In the genomic region with DNA sequence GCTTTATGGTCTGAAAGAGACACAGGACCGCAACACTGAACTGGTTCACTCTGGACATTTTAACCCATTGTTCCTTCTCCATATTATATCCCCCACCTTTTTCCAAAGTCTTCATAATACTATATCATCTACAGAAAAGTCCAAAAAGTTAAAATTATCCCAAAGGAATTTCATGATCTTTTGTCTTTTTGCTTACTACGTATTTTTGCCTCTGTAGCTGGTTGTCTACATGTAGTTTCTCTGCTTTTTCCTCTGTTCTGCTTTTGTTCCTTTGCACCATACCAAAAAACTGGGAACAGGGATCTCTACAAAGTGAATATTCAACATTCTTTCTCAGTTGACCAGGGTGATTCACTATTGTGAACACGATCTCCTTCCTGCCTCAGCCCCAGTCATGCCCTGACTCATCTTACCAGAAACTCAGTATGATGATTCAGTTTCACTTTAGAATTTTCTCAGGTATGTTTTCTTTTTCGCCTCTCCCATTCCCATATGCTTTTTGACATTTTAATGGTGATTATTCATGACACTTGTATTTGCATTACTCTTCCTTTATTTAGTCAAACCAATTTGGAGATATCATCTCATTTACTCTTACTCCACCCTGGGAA, we compare ENCODE assay signal across 11 cellular contexts. TPM values are rescaled to one million over a fixed set of nuclear protein-coding genes. Genes with fewer than 3 reads are reported as not detected.
A peak's percentile ranks its signal among the peaks of the same experiment; 100 is the strongest.
DNase-seq lines count a peak whose midpoint lies in the region; ATAC-seq, FAIRE-seq and TF ChIP-seq lines count a peak whose summit lies in the region.
"Had no signal": no experiment of that assay in that cellular context is flagged by ENCODE, and none has a peak within 500 bp of the region (broad histone marks: within the 10 kb centered on the region; RNA-seq: fewer than 3 reads in every experiment).

No MANE protein-coding gene starts in this region.

- POLR2A ChIA-PET in CD4-positive, alpha-beta memory T cell (lab: Charles Lee; ENCODE audit: partially characterized antibody): interaction anchor here (1.1 kb wide), 1 partner anchor 129 kb away, joined by 4 read pairs; no protein-coding TSS in a partner anchor

- CTCF ChIA-PET in CD4-positive, alpha-beta memory T cell (lab: Charles Lee; ENCODE audit: partially characterized antibody): interaction anchor here (1.3 kb wide), 1 partner anchor 128 kb away, joined by 4 read pairs; a partner anchor contains a TSS

- intact Hi-C loops in left ventricle myocardium inferior (cut with micrococcal nuclease): loop anchor here (5.0 to 10.0 kb wide), 2 partner anchors 66 to 133 kb away; no protein-coding TSS in a partner anchor
- intact Hi-C loops in CD4-positive, alpha-beta memory T cell (cut with micrococcal nuclease): no loop called here

- H3K36me3 Mint-ChIP-seq in endothelial cell (ENCODE audit: low read depth, unreplicated experiment): peaks cover 10% of the 10 kb centered on the region
- peaks cover 40 to 68% of the 10 kb centered on the region in 2 donors for H3K36me3 Mint-ChIP-seq in CD4-positive, alpha-beta memory T cell

- ATAC-seq in SK-N-SH treated with all-trans-retinoic acid at 6 μM for 48 hours (peak; percentile 94), HG03159 (IDR thresholded peaks at IDR 0.05; ENCODE audit: unreplicated experiment) (no peak)

- no peaks in the 10 kb centered on the region for H3K27me3 ChIP-seq in left ventricle myocardium inferior (ENCODE audit: low read depth)
- H3K27me3 ChIP-seq in CD4-positive, alpha-beta memory T cell (ENCODE audit: insufficient read depth, low read length): no peaks in the 10 kb centered on the region

- peak overlapping the region; percentile 69 for H3K27ac Mint-ChIP-seq in endothelial cell (ENCODE audit: unreplicated experiment)
- peak overlapping the region in 3 of 7 donors; percentile 46 to 65 (median 53) for H3K27ac Mint-ChIP-seq in CD4-positive, alpha-beta memory T cell
- H3K27ac Mint-ChIP-seq: nephron progenitor cell had no signal

- peaks cover 87% of the 10 kb centered on the region for H3K36me3 ChIP-seq in left ventricle myocardium inferior
- H3K36me3 ChIP-seq in CD4-positive, alpha-beta memory T cell (ENCODE audit: insufficient read depth, low read length): peaks cover 61% of the 10 kb centered on the region

- TF ChIP-seq CTCF in endothelial cell (IDR thresholded peaks at IDR 0.05; ENCODE audit: unreplicated experiment) (no peak), left ventricle myocardium inferior (IDR thresholded peaks at IDR 0.05; ENCODE audit: borderline replicate concordance) (no peak)

- peak; percentile 27 for DNase-seq in GM19240 (ENCODE audit: insufficient read length, low spot score)
- no peak for DNase-seq in endothelial cell (ENCODE audit: low spot score)
- DNase-seq in stimulated activated CD4-positive, alpha-beta T cell treated with anti-CD3 and anti-CD28 coated beads, Interleukin-15, amount 100 ng/mL, for 24 hours: peak; percentile 64
- no peak for DNase-seq in frontal cortex (ENCODE audit: low spot score in 2 of 2)
- DNase-seq in left ventricle myocardium inferior: no peak
- no peak for DNase-seq in CD4-positive, alpha-beta memory T cell
- DNase-seq: NCI-H345, nephron progenitor cell had no signal

- peak overlapping the region; percentile 20 for H3K4me3 Mint-ChIP-seq in endothelial cell (ENCODE audit: unreplicated experiment)
- H3K4me3 Mint-ChIP-seq in CD4-positive, alpha-beta memory T cell: no peak overlapping the region
- H3K4me3 Mint-ChIP-seq: brain, nephron progenitor cell had no signal

- H3K4me1 Mint-ChIP-seq in endothelial cell (ENCODE audit: unreplicated experiment): peaks cover 4% of the 10 kb centered on the region
- no peaks in the 10 kb centered on the region for H3K4me1 Mint-ChIP-seq in CD4-positive, alpha-beta memory T cell
- H3K4me1 Mint-ChIP-seq: brain, nephron progenitor cell had no signal

- H3K4me3 ChIP-seq in left ventricle myocardium inferior: no peak overlapping the region
- no peak overlapping the region for H3K4me3 ChIP-seq in CD4-positive, alpha-beta memory T cell (ENCODE audit: low read length in 2 of 2)

- H3K27ac ChIP-seq in left ventricle myocardium inferior (replicated peaks): no peak overlapping the region
- H3K27ac ChIP-seq in CD4-positive, alpha-beta memory T cell (ENCODE audit: low read depth, low read length): no peak overlapping the region

- no peak for FAIRE-seq in frontal cortex (lab: Jason Lieb, UNC)

- no peaks in the 10 kb centered on the region for H3K9me3 Mint-ChIP-seq in endothelial cell (ENCODE audit: unreplicated experiment)
- no peaks in the 10 kb centered on the region for H3K9me3 Mint-ChIP-seq in CD4-positive, alpha-beta memory T cell
- H3K9me3 Mint-ChIP-seq: brain, nephron progenitor cell had no signal

- H3K27me3 Mint-ChIP-seq in endothelial cell (ENCODE audit: unreplicated experiment): peaks cover 4% of the 10 kb centered on the region
- H3K27me3 Mint-ChIP-seq in CD4-positive, alpha-beta memory T cell: no peaks in the 10 kb centered on the region
- H3K27me3 Mint-ChIP-seq: brain had no signal

- H3K9me3 ChIP-seq in left ventricle myocardium inferior (replicated peaks): no peaks in the 10 kb centered on the region
- no peaks in the 10 kb centered on the region for H3K9me3 ChIP-seq in CD4-positive, alpha-beta memory T cell (ENCODE audit: control insufficient read depth in 1 of 2, low read length in 2 of 2)

- H3K4me1 ChIP-seq in left ventricle myocardium inferior: no peaks in the 10 kb centered on the region
- no peaks in the 10 kb centered on the region for H3K4me1 ChIP-seq in CD4-positive, alpha-beta memory T cell (ENCODE audit: insufficient read depth, low read length)

TF ChIP-seq in SK-N-SH treated with all-trans-retinoic acid at 6 μM for 48 hours, 23 proteins besides CTCF, POLR2A, EP300 and RAD21:
- TF ChIP-seq ZNF70 (CRISPR knock-in tag; IDR thresholded peaks at IDR 0.05): no peak
- 0 out of 2 replicates have a peak, but pooled peaks have one; percentile 7 for TF ChIP-seq ISL1 (CRISPR knock-in tag; IDR thresholded peaks at IDR 0.05)

RNA-seq across cellular contexts. Expression of a gene that starts 14.4 kb away (rescaled TPM):
- 77.1 TPM for total RNA-seq in endothelial cell (ENCODE audit: unreplicated experiment)
- total RNA-seq in frontal cortex: 117 TPM
- 86.6 TPM for total RNA-seq in left ventricle myocardium inferior
- 10 to 100 TPM; 69.5 to 72.0 TPM for total RNA-seq in CD4-positive, alpha-beta memory T cell
- 100 to 1,000 TPM; 172 to 231 TPM for polyA plus RNA-seq in CD4-positive, alpha-beta memory T cell

RNA-seq across cellular contexts. Expression of a gene that starts 29.4 kb away (rescaled TPM):
- 55.1 TPM for total RNA-seq in endothelial cell (ENCODE audit: unreplicated experiment)
- 109 TPM for total RNA-seq in frontal cortex
- total RNA-seq in left ventricle myocardium inferior: 14.9 TPM
- total RNA-seq in CD4-positive, alpha-beta memory T cell: 10 to 100 TPM; 34.7 to 37.9 TPM
- polyA plus RNA-seq in CD4-positive, alpha-beta memory T cell: 10 to 100 TPM; 36.3 to 45.8 TPM

Comparison
In these comparisons a context has a peak if more than half of its experiments do, and no peak if none do; other contexts are left out.
1. DNase-seq: peak in GM19240 (single experiment) and stimulated activated CD4-positive, alpha-beta T cell treated with anti-CD3 and anti-CD28 coated beads, Interleukin-15, amount 100 ng/mL, for 24 hours (single experiment); none in endothelial cell (single experiment), frontal cortex (0 of 2), left ventricle myocardium inferior (single experiment) and CD4-positive, alpha-beta memory T cell (0 of 5).